In genomic region chr15:65740148-65740547, GRCh38 we compare ENCODE assay signal across 20 cellular contexts.
A peak's percentile ranks its signal among the peaks of the same experiment; 100 is the strongest.
DNase-seq lines count a peak whose midpoint lies in the region; ATAC-seq lines count a peak whose summit lies in the region.
"Had no signal": no experiment of that assay in that cellular context is flagged by ENCODE, and none has a peak within 500 bp of the region (broad histone marks: within the 10 kb centered on the region; RNA-seq: fewer than 3 reads in every experiment).

No MANE protein-coding gene starts in this region.

- no peaks in the 10 kb centered on the region for H3K9me3 Mint-ChIP-seq in stimulated activated naive CD8-positive, alpha-beta T cell treated with anti-CD3 and anti-CD28 coated beads, Interleukin-15, Interleukin-2, amounts not matched to agents 100 ng/mL and 50 ng/mL, for 24 hours
- H3K9me3 Mint-ChIP-seq in stimulated activated naive CD8-positive, alpha-beta T cell treated with anti-CD3 and anti-CD28 coated beads, Interleukin-15, amount 100 ng/mL, for 72 hours = no peaks in the 10 kb centered on the region
- no peaks in the 10 kb centered on the region for H3K9me3 Mint-ChIP-seq in central memory CD8-positive, alpha-beta T cell
- H3K9me3 Mint-ChIP-seq in activated naive CD8-positive, alpha-beta T cell treated with anti-CD3 and anti-CD28 coated beads, Interleukin-2, amount 50 U/mL, for 24 hours = no peaks in the 10 kb centered on the region
- H3K9me3 Mint-ChIP-seq: GM23338 had no signal

- in situ Hi-C loops in KBM-7 (cut with MboI; ENCODE audit: low pct_unique_long_range_greater_than_20kb, low sequenced_read_pairs) = no loop called here

- H3K4me1 Mint-ChIP-seq in stimulated activated naive CD8-positive, alpha-beta T cell treated with anti-CD3 and anti-CD28 coated beads, Interleukin-15, Interleukin-2, amounts not matched to agents 100 ng/mL and 50 ng/mL, for 24 hours (ENCODE audit: low read depth) = peaks cover 7% of the 10 kb centered on the region
- no peaks in the 10 kb centered on the region for H3K4me1 Mint-ChIP-seq in stimulated activated naive CD8-positive, alpha-beta T cell treated with anti-CD3 and anti-CD28 coated beads, Interleukin-15, amount 100 ng/mL, for 72 hours
- H3K4me1 Mint-ChIP-seq in central memory CD8-positive, alpha-beta T cell = peaks cover 14% of the 10 kb centered on the region
- H3K4me1 Mint-ChIP-seq in activated naive CD8-positive, alpha-beta T cell treated with anti-CD3 and anti-CD28 coated beads, Interleukin-2, amount 50 U/mL, for 24 hours = peaks cover 6% of the 10 kb centered on the region
- H3K4me1 Mint-ChIP-seq: GM23338 had no signal

- H3K27ac Mint-ChIP-seq in stimulated activated naive CD8-positive, alpha-beta T cell treated with anti-CD3 and anti-CD28 coated beads, Interleukin-15, Interleukin-2, amounts not matched to agents 100 ng/mL and 50 ng/mL, for 24 hours = peak overlapping the region; percentile 26
- H3K27ac Mint-ChIP-seq in stimulated activated naive CD8-positive, alpha-beta T cell treated with anti-CD3 and anti-CD28 coated beads, Interleukin-15, amount 100 ng/mL, for 72 hours = no peak overlapping the region
- peak overlapping the region; percentile 16 for H3K27ac Mint-ChIP-seq in central memory CD8-positive, alpha-beta T cell (ENCODE audit: low read depth)
- no peak overlapping the region for H3K27ac Mint-ChIP-seq in activated naive CD8-positive, alpha-beta T cell treated with anti-CD3 and anti-CD28 coated beads, Interleukin-2, amount 50 U/mL, for 24 hours
- H3K27ac Mint-ChIP-seq: GM23338 had no signal

- no peaks in the 10 kb centered on the region for H3K27me3 Mint-ChIP-seq in stimulated activated naive CD8-positive, alpha-beta T cell treated with anti-CD3 and anti-CD28 coated beads, Interleukin-15, Interleukin-2, amounts not matched to agents 100 ng/mL and 50 ng/mL, for 24 hours
- no peaks in the 10 kb centered on the region for H3K27me3 Mint-ChIP-seq in stimulated activated naive CD8-positive, alpha-beta T cell treated with anti-CD3 and anti-CD28 coated beads, Interleukin-15, amount 100 ng/mL, for 72 hours
- H3K27me3 Mint-ChIP-seq in central memory CD8-positive, alpha-beta T cell = no peaks in the 10 kb centered on the region
- H3K27me3 Mint-ChIP-seq in activated naive CD8-positive, alpha-beta T cell treated with anti-CD3 and anti-CD28 coated beads, Interleukin-2, amount 50 U/mL, for 24 hours = no peaks in the 10 kb centered on the region

- DNase-seq in stimulated activated naive CD8-positive, alpha-beta T cell treated with anti-CD3 and anti-CD28 coated beads, Interleukin-15, amount 100 ng/mL, for 72 hours = no peak
- DNase-seq in MV-4-11 (lab: John Stamatoyannopoulos, UW) = peak; percentile 52
- no peak for DNase-seq in central memory CD8-positive, alpha-beta T cell (ENCODE audit: low spot score in 2 of 2)
- DNase-seq in NCI-H774 (lab: John Stamatoyannopoulos, UW) = no peak
- DNase-seq in KBM-7 = no peak
- no peak for DNase-seq in activated naive CD8-positive, alpha-beta T cell treated with anti-CD3 and anti-CD28 coated beads, Interleukin-2, amount 50 U/mL, for 24 hours
- no peak for DNase-seq in NCI-H128 (lab: John Stamatoyannopoulos, UW; ENCODE audit: unreplicated experiment)
- DNase-seq: DMS79, KG1, NCI-H1048, NCI-H146, NCI-H2029 treated with DMSO at 0.1 percent for 48 hours, NCI-H2171, NCI-H345, NCI-H524, NCI-H82, OCI-M1 had no signal

- ATAC-seq in stimulated activated naive CD8-positive, alpha-beta T cell treated with anti-CD3 and anti-CD28 coated beads, Interleukin-15, amount 100 ng/mL, for 72 hours = no peak
- ATAC-seq in central memory CD8-positive, alpha-beta T cell (replicated peaks; ENCODE audit: extremely low read depth, poor library complexity, severe bottlenecking) = no peak
- no peak for ATAC-seq in activated naive CD8-positive, alpha-beta T cell treated with anti-CD3 and anti-CD28 coated beads, Interleukin-2, amount 50 U/mL, for 24 hours
- ATAC-seq: GM23338, Right ventricle myocardium inferior had no signal

- H3K36me3 Mint-ChIP-seq in stimulated activated naive CD8-positive, alpha-beta T cell treated with anti-CD3 and anti-CD28 coated beads, Interleukin-15, Interleukin-2, amounts not matched to agents 100 ng/mL and 50 ng/mL, for 24 hours (ENCODE audit: low read depth) = peaks cover 71% of the 10 kb centered on the region
- peaks cover 44% of the 10 kb centered on the region for H3K36me3 Mint-ChIP-seq in central memory CD8-positive, alpha-beta T cell (ENCODE audit: insufficient read depth)
- peaks cover 57% of the 10 kb centered on the region for H3K36me3 Mint-ChIP-seq in activated naive CD8-positive, alpha-beta T cell treated with anti-CD3 and anti-CD28 coated beads, Interleukin-2, amount 50 U/mL, for 24 hours (ENCODE audit: low read depth)

- H3K4me3 Mint-ChIP-seq in stimulated activated naive CD8-positive, alpha-beta T cell treated with anti-CD3 and anti-CD28 coated beads, Interleukin-15, Interleukin-2, amounts not matched to agents 100 ng/mL and 50 ng/mL, for 24 hours = no peak overlapping the region
- H3K4me3 Mint-ChIP-seq in stimulated activated naive CD8-positive, alpha-beta T cell treated with anti-CD3 and anti-CD28 coated beads, Interleukin-15, amount 100 ng/mL, for 72 hours = no peak overlapping the region
- no peak overlapping the region for H3K4me3 Mint-ChIP-seq in central memory CD8-positive, alpha-beta T cell
- no peak overlapping the region for H3K4me3 Mint-ChIP-seq in activated naive CD8-positive, alpha-beta T cell treated with anti-CD3 and anti-CD28 coated beads, Interleukin-2, amount 50 U/mL, for 24 hours
- H3K4me3 Mint-ChIP-seq: GM23338 had no signal

Comparison
In these comparisons a context has a peak if more than half of its experiments do, and no peak if none do; other contexts are left out.
1. H3K27ac Mint-ChIP-seq: peak in stimulated activated naive CD8-positive, alpha-beta T cell treated with anti-CD3 and anti-CD28 coated beads, Interleukin-15, Interleukin-2, amounts not matched to agents 100 ng/mL and 50 ng/mL, for 24 hours (single experiment) and central memory CD8-positive, alpha-beta T cell (single experiment); none in stimulated activated naive CD8-positive, alpha-beta T cell treated with anti-CD3 and anti-CD28 coated beads, Interleukin-15, amount 100 ng/mL, for 72 hours (0 of 2) and activated naive CD8-positive, alpha-beta T cell treated with anti-CD3 and anti-CD28 coated beads, Interleukin-2, amount 50 U/mL, for 24 hours (single experiment).